21 cellular contexts compared by ENCODE assay signal in genomic region chr1:13577846-13578245, GRCh38. TPM values are rescaled to one million over a fixed set of nuclear protein-coding genes. Genes with fewer than 3 reads are reported as not detected.
"Had no signal": no experiment of that assay in that cellular context is flagged by ENCODE, and none has a peak within 500 bp of the region (broad histone marks: within the 10 kb centered on the region; RNA-seq: fewer than 3 reads in every experiment).

No MANE protein-coding gene starts in this region.

- H3K4me3 ChIP-seq: colonic mucosa, esophagus squamous epithelium, gastrocnemius medialis, heart right ventricle, left lung, lower lobe of right lung had no signal

- H3K4me1 ChIP-seq: colonic mucosa, esophagus squamous epithelium, gastrocnemius medialis, heart right ventricle, left lung, lower lobe of right lung had no signal

- H3K9me3 ChIP-seq: colonic mucosa, esophagus squamous epithelium, gastrocnemius medialis, heart right ventricle, left lung, lower lobe of right lung had no signal

- H3K9me3 Mint-ChIP-seq: dendritic cell treated with granulocyte-macrophage colony-stimulating factor and Interleukin-4, amounts not matched to agents 40 ng/mL and 50 ng/mL, for 4 days had no signal

- H3K36me3 ChIP-seq: colonic mucosa, esophagus squamous epithelium, gastrocnemius medialis, heart right ventricle, left lung, lower lobe of right lung had no signal

- ATAC-seq: esophagus mucosa, gastrocnemius medialis, left cardiac atrium, left lung, lower lobe of right lung had no signal

- H3K27ac ChIP-seq: colonic mucosa, epithelial cell of prostate, esophagus squamous epithelium, gastrocnemius medialis, heart right ventricle, left lung, lower lobe of right lung had no signal

- DNase-seq: cerebellar nuclear complex; colonic mucosa; cortex of kidney; effector memory CD4-positive, alpha-beta T cell; erythroblast; esophagus squamous epithelium; foreskin fibroblast; foreskin melanocyte; gastrocnemius medialis; glutamatergic neuron; heart right ventricle; hippocampal formation; left cardiac atrium; left lung; lower lobe of right lung; mesenchymal stem cell; midbrain had no signal

- H3K27ac Mint-ChIP-seq: dendritic cell treated with granulocyte-macrophage colony-stimulating factor and Interleukin-4, amounts not matched to agents 40 ng/mL and 50 ng/mL, for 4 days had no signal

- H3K4me3 Mint-ChIP-seq: dendritic cell treated with granulocyte-macrophage colony-stimulating factor and Interleukin-4, amounts not matched to agents 40 ng/mL and 50 ng/mL, for 4 days had no signal

RNA-seq across cellular contexts. Expression of gene PDPN, which starts 5.8 kb away (rescaled TPM):
- total RNA-seq: mononuclear cell had no signal
